Comparison of ENCODE assay signal across 1 cellular context in the genomic region with DNA sequence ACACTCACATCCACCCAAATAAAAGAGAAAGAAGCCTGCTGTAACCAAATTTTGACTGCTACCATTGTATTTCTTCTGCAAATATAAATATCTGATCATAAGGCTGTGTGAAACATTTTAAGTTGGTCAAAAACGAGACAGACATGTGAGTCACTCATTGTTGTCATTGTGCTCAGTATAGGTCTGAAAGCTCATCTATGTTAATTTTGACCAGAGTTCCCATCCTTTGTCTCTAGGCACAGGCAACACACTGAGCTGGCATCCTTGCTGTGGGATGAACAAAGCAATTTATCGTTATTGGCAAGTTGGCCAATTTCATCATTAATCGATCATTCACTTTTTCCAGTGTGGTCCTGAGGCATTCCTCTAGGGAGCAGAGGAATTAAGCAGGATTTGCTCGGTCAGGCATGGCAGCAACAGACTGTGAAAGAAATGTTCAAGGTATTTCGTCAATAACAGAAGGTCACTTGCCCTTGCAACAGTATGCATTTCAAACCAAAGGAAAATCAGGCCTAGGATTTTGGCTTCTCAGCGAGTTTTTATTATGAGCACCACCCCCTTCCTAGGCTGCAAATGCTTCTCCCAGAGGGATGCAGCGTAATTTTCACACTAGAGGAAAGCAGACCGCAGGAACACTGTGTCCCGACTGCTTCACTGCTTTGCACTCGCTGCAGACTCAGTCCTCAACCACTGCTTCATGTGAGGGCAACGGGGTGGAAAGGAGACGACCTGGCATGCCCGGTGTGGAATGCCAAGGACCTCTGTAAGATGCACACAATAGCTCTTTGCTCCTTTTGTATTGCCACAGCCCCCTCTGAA.
TF ChIP-seq lines count a peak whose summit lies in the region.

No MANE protein-coding gene starts in this region.

TF ChIP-seq in H1, 55 proteins besides CTCF, POLR2A, EP300 and RAD21:
- no peak for TF ChIP-seq FOSL1 (IDR thresholded peaks at IDR 0.05; ENCODE audit: insufficient read depth, low read depth, low read length)
